Comparison of ENCODE assay signal across 22 cellular contexts in the genomic region with DNA sequence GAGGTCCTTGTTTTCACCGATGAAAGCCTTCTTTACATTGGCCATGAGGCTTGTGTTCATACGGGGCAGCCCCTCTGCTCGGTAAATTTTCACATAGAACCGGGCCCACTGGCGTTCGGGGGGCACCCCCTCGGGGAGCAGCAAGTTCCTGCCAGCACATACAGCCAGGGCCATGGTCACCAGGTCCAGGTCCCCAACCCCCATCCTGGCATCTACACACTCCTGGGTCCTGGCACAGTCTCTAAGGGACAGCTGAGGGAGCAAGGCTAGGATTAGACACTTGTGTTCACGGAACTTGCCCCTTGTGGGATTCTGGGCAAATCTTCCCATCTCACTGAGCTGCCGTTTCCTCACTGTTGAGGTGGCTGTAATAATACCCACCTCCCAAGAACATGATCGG. TPM values are rescaled to one million over a fixed set of nuclear protein-coding genes. Genes with fewer than 3 reads are reported as not detected.
"Had no signal": no experiment of that assay in that cellular context is flagged by ENCODE, and none has a peak within 500 bp of the region (broad histone marks: within the 10 kb centered on the region; RNA-seq: fewer than 3 reads in every experiment).

No MANE protein-coding gene starts in this region.

- FAIRE-seq: frontal cortex, TTC549 had no signal

- ATAC-seq: activated CD8-positive, alpha-beta memory T cell treated with anti-CD3 and anti-CD28 coated beads, Interleukin-2, amount 10 ng/mL, durations not matched to agents 7 days and 5 days; activated CD8-positive, alpha-beta T cell treated with anti-CD3 and anti-CD28 coated beads for 36 hours; left lung had no signal

- DNase-seq: activated CD4-positive, alpha-beta T cell treated with anti-CD3 and anti-CD28 coated beads, Interleukin-2, amount 10 ng/mL, durations not matched to agents 7 days and 5 days; activated CD4-positive, CD25-positive, alpha-beta regulatory T cell treated with anti-CD3 and anti-CD28 coated beads, Interleukin-2, amount 50 U/mL, for 72 hours; activated CD8-positive, alpha-beta memory T cell treated with anti-CD3 and anti-CD28 coated beads, Interleukin-2, amount 10 ng/mL, durations not matched to agents 7 days and 5 days; activated CD8-positive, alpha-beta T cell treated with anti-CD3 and anti-CD28 coated beads for 36 hours; activated gamma-delta T cell treated with Interleukin-2 at 50 U/mL for 16 hours; islet precursor cell; left lung; midbrain; nephron progenitor cell; nucleus accumbens; sigmoid colon; stimulated activated CD4-positive, alpha-beta T cell treated with anti-CD3 and anti-CD28 coated beads, Interleukin-4, amount 100 ng/mL, for 24 hours; stimulated activated naive CD4-positive, alpha-beta T cell treated with Interleukin-2 at 50 U/mL for 16 hours; WERI-Rb-1 had no signal

- H3K4me3 ChIP-seq: ascending aorta, breast epithelium, coronary artery, esophagus muscularis mucosa, left lung, sigmoid colon, thoracic aorta, vagina had no signal

- H3K9me3 ChIP-seq: ascending aorta, breast epithelium, esophagus muscularis mucosa, left lung, sigmoid colon, thoracic aorta, vagina had no signal

- H3K36me3 ChIP-seq: ascending aorta, breast epithelium, esophagus muscularis mucosa, left lung, sigmoid colon, thoracic aorta, vagina, WERI-Rb-1 had no signal

- H3K4me1 ChIP-seq: ascending aorta, breast epithelium, left lung, sigmoid colon, vagina had no signal

- H3K27me3 ChIP-seq: ascending aorta, breast epithelium, left lung, vagina had no signal

- H3K27ac ChIP-seq: ascending aorta, breast epithelium, coronary artery, esophagus muscularis mucosa, left lung, sigmoid colon, thoracic aorta, vagina, WERI-Rb-1 had no signal

RNA-seq across cellular contexts. Expression of gene OTOF, which starts 5.6 kb away (rescaled TPM):
- total RNA-seq: ascending aorta had no signal
